In the genomic region with DNA sequence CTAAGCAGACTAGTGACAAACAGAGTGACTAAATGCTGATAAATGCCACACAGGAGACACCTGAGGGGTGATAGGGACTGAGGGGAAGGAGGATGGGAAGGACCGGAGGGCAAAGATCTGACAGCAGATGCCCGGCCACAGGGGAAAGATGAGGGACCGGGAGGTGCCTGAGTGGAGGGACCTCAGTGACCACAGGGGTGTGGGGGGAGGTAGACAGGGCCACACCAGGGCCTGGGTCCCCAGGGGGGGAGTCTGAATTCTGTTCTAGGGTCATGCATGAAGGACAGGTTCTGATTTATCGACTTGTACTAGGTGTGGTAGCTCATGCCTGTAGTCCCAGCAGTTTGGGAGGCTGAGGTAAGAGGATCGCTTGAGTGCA, we compare ENCODE assay signal across 1 cellular context.
TF ChIP-seq lines count a peak whose summit lies in the region.

No MANE protein-coding gene starts in this region.

TF ChIP-seq in HEK293T, 16 proteins besides CTCF, POLR2A, EP300 and RAD21:
- no peak for TF ChIP-seq FOXA1 (IDR thresholded peaks at IDR 0.05)
- TF ChIP-seq NFRKB (IDR thresholded peaks at IDR 0.05) = no peak
- no peak for TF ChIP-seq ELF4 (IDR thresholded peaks at IDR 0.05)
- TF ChIP-seq, protein P1, sequence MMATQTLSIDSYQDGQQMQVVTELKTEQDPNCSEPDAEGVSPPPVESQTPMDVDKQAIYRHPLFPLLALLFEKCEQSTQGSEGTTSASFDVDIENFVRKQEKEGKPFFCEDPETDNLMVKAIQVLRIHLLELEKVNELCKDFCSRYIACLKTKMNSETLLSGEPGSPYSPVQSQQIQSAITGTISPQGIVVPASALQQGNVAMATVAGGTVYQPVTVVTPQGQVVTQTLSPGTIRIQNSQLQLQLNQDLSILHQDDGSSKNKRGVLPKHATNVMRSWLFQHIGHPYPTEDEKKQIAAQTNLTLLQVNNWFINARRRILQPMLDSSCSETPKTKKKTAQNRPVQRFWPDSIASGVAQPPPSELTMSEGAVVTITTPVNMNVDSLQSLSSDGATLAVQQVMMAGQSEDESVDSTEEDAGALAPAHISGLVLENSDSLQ (IDR thresholded peaks at IDR 0.05) = no peak
- TF ChIP-seq CTBP1 (IDR thresholded peaks at IDR 0.05; ENCODE audit: borderline replicate concordance) = no peak
- no peak for TF ChIP-seq ZNF384 (IDR thresholded peaks at IDR 0.05)
- no peak for TF ChIP-seq HDGF (IDR thresholded peaks at IDR 0.05; ENCODE audit: borderline replicate concordance)
- no peak for TF ChIP-seq L3MBTL2 (conservative IDR thresholded peaks at IDR 0.05)
- no peak for TF ChIP-seq BHLHE40 (IDR thresholded peaks at IDR 0.05; ENCODE audit: borderline replicate concordance)
- TF ChIP-seq TARDBP (IDR thresholded peaks at IDR 0.05) = no peak
- TF ChIP-seq FOXK2 (IDR thresholded peaks at IDR 0.05) = no peak
- no peak for TF ChIP-seq LEF1 (IDR thresholded peaks at IDR 0.05; ENCODE audit: borderline replicate concordance)
- TF ChIP-seq SUZ12 (IDR thresholded peaks at IDR 0.05) = no peak
- TF ChIP-seq FOXM1 (IDR thresholded peaks at IDR 0.05; ENCODE audit: borderline replicate concordance) = no peak
- no peak for TF ChIP-seq ARNT (IDR thresholded peaks at IDR 0.05)
- TF ChIP-seq SP1 (IDR thresholded peaks at IDR 0.05) = no peak
